1 cellular context compared by ENCODE assay signal in the genomic region with DNA sequence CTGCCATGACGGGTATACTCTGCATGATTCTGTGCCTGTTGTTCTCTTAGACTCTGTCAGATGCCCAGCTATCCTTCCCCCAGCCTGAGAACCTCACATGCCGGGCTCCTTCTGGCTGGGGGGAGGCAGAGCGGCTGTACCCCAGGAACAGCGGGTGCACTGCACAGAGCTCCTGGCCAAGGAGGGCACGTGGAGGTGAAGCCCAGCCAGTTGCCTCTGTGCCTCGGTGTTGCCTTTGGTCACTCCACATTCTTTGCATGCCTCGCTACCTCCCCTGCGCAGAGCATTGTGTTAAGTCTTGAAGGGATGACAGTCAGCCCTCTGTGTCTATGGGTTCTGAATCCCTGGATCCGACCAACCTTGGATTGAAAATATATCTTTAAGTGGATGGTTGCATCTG.
TF ChIP-seq lines count a peak whose summit lies in the region.

No MANE protein-coding gene starts in this region.

TF ChIP-seq in H1, 55 proteins besides CTCF, POLR2A, EP300 and RAD21 (continued from another document):
- TF ChIP-seq, protein P1, sequence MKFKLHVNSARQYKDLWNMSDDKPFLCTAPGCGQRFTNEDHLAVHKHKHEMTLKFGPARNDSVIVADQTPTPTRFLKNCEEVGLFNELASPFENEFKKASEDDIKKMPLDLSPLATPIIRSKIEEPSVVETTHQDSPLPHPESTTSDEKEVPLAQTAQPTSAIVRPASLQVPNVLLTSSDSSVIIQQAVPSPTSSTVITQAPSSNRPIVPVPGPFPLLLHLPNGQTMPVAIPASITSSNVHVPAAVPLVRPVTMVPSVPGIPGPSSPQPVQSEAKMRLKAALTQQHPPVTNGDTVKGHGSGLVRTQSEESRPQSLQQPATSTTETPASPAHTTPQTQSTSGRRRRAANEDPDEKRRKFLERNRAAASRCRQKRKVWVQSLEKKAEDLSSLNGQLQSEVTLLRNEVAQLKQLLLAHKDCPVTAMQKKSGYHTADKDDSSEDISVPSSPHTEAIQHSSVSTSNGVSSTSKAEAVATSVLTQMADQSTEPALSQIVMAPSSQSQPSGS (IDR thresholded peaks at IDR 0.05; ENCODE audit: low read length): no peak
- TF ChIP-seq POLR2AphosphoS5 (IDR thresholded peaks at IDR 0.05; ENCODE audit: low read depth, low read length) (no peak), NANOG (IDR thresholded peaks at IDR 0.05; ENCODE audit: insufficient read depth, low read depth, low read length, poor library complexity, severe bottlenecking) (no peak)
